In genomic region chr11:72832301-72833082, GRCh38 we compare ENCODE assay signal across 8 cellular contexts. TPM values are rescaled to one million over a fixed set of nuclear protein-coding genes. Genes with fewer than 3 reads are reported as not detected.
A peak's percentile ranks its signal among the peaks of the same experiment; 100 is the strongest.
DNase-seq lines count a peak whose midpoint lies in the region; ATAC-seq and TF ChIP-seq lines count a peak whose summit lies in the region.

No MANE protein-coding gene starts in this region.

- TF ChIP-seq EP300 in gastroesophageal sphincter (IDR thresholded peaks at IDR 0.05), result no peak

- CTCF ChIA-PET in IMR-90 (lab: Yijun Ruan, JAX) (interaction anchor here (1.0 to 3.2 kb wide), 5 partner anchors 9 to 410 kb away, joined by 3 to 19 read pairs (median 4); no protein-coding TSS in a partner anchor), WTC11 (lab: Charles Lee) (interaction anchor here (0.5 to 8.7 kb wide), 22 partner anchors 12 to 410 kb away, joined by 3 to 83 read pairs (median 5); partner anchors contain the start of gene STARD10)

- no TSS peak for BruUV-seq in IMR-90 (replicated peaks; lab: Mats Ljungman, UMichigan)

- POLR2A ChIA-PET in IMR-90 (lab: Charles Lee; ENCODE audit: unreplicated experiment), result no interaction called here
- POLR2A ChIA-PET in WTC11 (lab: Charles Lee), result no interaction called here

- H2BK20ac ChIP-seq in IMR-90 (ENCODE audit: low read depth, low read length), result no peak overlapping the region

- H3K27ac Mint-ChIP-seq in CD4-positive, CD25-positive, alpha-beta regulatory T cell, result peak overlapping the region in 2 of 3 donors; percentile 88 to 89
- no peak overlapping the region for H3K27ac Mint-ChIP-seq in WTC11

- no peak overlapping the region for H3K4me3 Mint-ChIP-seq in CD4-positive, CD25-positive, alpha-beta regulatory T cell
- H3K4me3 Mint-ChIP-seq in WTC11, result no peak overlapping the region

- H4K91ac ChIP-seq in IMR-90 (ENCODE audit: insufficient read depth, low read depth, low read length), result no peak overlapping the region; the same call in 1 of the 2 replicates

- TF ChIP-seq RAD21 in IMR-90 (IDR thresholded peaks at IDR 0.05; ENCODE audit: low read length), result no peak

- H2BK5ac ChIP-seq in IMR-90 (ENCODE audit: low read depth, low read length, poor library complexity, severe bottlenecking), result no peak overlapping the region

- no peak for ATAC-seq in CD4-positive, CD25-positive, alpha-beta regulatory T cell (ENCODE audit: low read depth in 2 of 2)
- ATAC-seq in IMR-90 (ENCODE audit: low read depth) (no peak), gastroesophageal sphincter (no peak), HG03460 (IDR thresholded peaks at IDR 0.05; ENCODE audit: unreplicated experiment) (no peak), WTC11 (no peak)

- no peaks in the 10 kb centered on the region for H3K9me3 ChIP-seq in CD4-positive, CD25-positive, alpha-beta regulatory T cell (ENCODE audit: control insufficient read depth in 2 of 2, low read length in 2 of 2)
- H3K9me3 ChIP-seq in IMR-90 (ENCODE audit: control insufficient read depth, insufficient read depth, low read length), result no peaks in the 10 kb centered on the region
- H3K9me3 ChIP-seq in gastroesophageal sphincter, result no peaks in the 10 kb centered on the region
- H3K9me3 ChIP-seq in osteoblast (ENCODE audit: low read depth, low read length), result no peaks in the 10 kb centered on the region

- dilution Hi-C loops in IMR-90 (cut with HindIII; ENCODE audit: low sequenced_read_pairs, unreplicated experiment), result no loop called here

- peaks cover 6% of the 10 kb centered on the region for H3K4me1 ChIP-seq in CD4-positive, CD25-positive, alpha-beta regulatory T cell (ENCODE audit: control insufficient read depth, insufficient read depth, low read length, poor library complexity, severe bottlenecking)
- H3K4me1 ChIP-seq in IMR-90 (ENCODE audit: control insufficient read depth, insufficient read depth, low read length) (peaks cover 9% of the 10 kb centered on the region), gastroesophageal sphincter (peaks cover 2 to 59% (median 31%) of the 10 kb centered on the region in 3 donors), osteoblast (ENCODE audit: insufficient read depth, low read length) (peaks cover 35% of the 10 kb centered on the region)

- H4K20me1 ChIP-seq in IMR-90 (ENCODE audit: insufficient read depth, low read length) (no peaks in the 10 kb centered on the region), osteoblast (ENCODE audit: insufficient read depth, low read length) (no peaks in the 10 kb centered on the region)

- no peak overlapping the region for H2AK9ac ChIP-seq in IMR-90 (replicated peaks; ENCODE audit: low read depth, low read length, poor library complexity)

- no peak overlapping the region for H3K4me3 ChIP-seq in CD4-positive, CD25-positive, alpha-beta regulatory T cell (ENCODE audit: low read depth, low read length)
- H3K4me3 ChIP-seq in IMR-90 (ENCODE audit: insufficient read depth, low read depth, low read length), result no peak overlapping the region
- H3K4me3 ChIP-seq in gastroesophageal sphincter, result no peak overlapping the region
- H3K4me3 ChIP-seq in osteoblast (ENCODE audit: insufficient read depth, low read length), result no peak overlapping the region

- H2AK5ac ChIP-seq in IMR-90 (ENCODE audit: low read depth, low read length), result peak overlapping the region; percentile 37; the same call in 1 of the 2 replicates

- H3K36me3 Mint-ChIP-seq in CD4-positive, CD25-positive, alpha-beta regulatory T cell, result peaks cover 8% of the 10 kb centered on the region
- no peaks in the 10 kb centered on the region for H3K36me3 Mint-ChIP-seq in WTC11

- TF ChIP-seq POLR2A in IMR-90 (IDR thresholded peaks at IDR 0.05; ENCODE audit: low read depth, low read length) (no peak), gastroesophageal sphincter (IDR thresholded peaks at IDR 0.05) (no peak)

- H3K27me3 Mint-ChIP-seq in CD4-positive, CD25-positive, alpha-beta regulatory T cell, result no peaks in the 10 kb centered on the region
- H3K27me3 Mint-ChIP-seq in WTC11 (ENCODE audit: low read depth), result peaks cover 6% of the 10 kb centered on the region

- H3K79me1 ChIP-seq in IMR-90 (ENCODE audit: low read depth in 1 of 2, low read length in 2 of 2), result peaks cover 0 to 12% of the 10 kb centered on the region in 2 experiments; a peak in 1 of 4 replicates

- no peak overlapping the region for H2BK120ac ChIP-seq in IMR-90 (ENCODE audit: low read depth, low read length)

- no peak for DNase-seq in CD4-positive, CD25-positive, alpha-beta regulatory T cell
- DNase-seq in IMR-90, result no peak
- peak; percentile 19 for DNase-seq in osteoblast (ENCODE audit: insufficient read length, low spot score, missing footprints)
- DNase-seq in NAMALWA (ENCODE audit: low spot score), result no peak
- no peak for DNase-seq in WTC11 (ENCODE audit: low spot score)
- DNase-seq in GM13977 (ENCODE audit: low spot score), result no peak

- peaks cover 5% of the 10 kb centered on the region for H3K9me1 ChIP-seq in IMR-90 (ENCODE audit: insufficient read depth, low read length)

- H3K27me3 ChIP-seq in CD4-positive, CD25-positive, alpha-beta regulatory T cell (ENCODE audit: control insufficient read depth, insufficient read depth, low read length), result no peaks in the 10 kb centered on the region
- H3K27me3 ChIP-seq in IMR-90 (ENCODE audit: control insufficient read depth, insufficient read depth, low read length) (no peaks in the 10 kb centered on the region), gastroesophageal sphincter (no peaks in the 10 kb centered on the region), osteoblast (ENCODE audit: insufficient read depth, low read length) (no peaks in the 10 kb centered on the region)

- H3K14ac ChIP-seq in IMR-90 (replicated peaks; ENCODE audit: low read depth, low read length), result no peak overlapping the region

- H3K23ac ChIP-seq in IMR-90 (ENCODE audit: low read depth, low read length), result no peak overlapping the region

- H3K56ac ChIP-seq in IMR-90 (ENCODE audit: extremely low read depth, insufficient read depth, low read length), result no peak overlapping the region; the same call in 1 of the 2 replicates

- H4K5ac ChIP-seq in IMR-90 (ENCODE audit: low read depth, low read length), result no peak overlapping the region

- H3K79me2 ChIP-seq in osteoblast (ENCODE audit: insufficient read depth, low read length), result no peaks in the 10 kb centered on the region

- H3K4me1 Mint-ChIP-seq in CD4-positive, CD25-positive, alpha-beta regulatory T cell, result peaks cover 0 to 18% (median 4%) of the 10 kb centered on the region in 4 donors
- H3K4me1 Mint-ChIP-seq in WTC11, result peaks cover 9% of the 10 kb centered on the region

- 0 out of 2 replicates have a peak overlapping the region, but pooled peaks have one; percentile 2 for H3K4ac ChIP-seq in IMR-90 (ENCODE audit: low read depth, low read length)

- no peaks in the 10 kb centered on the region for H3K9me3 Mint-ChIP-seq in CD4-positive, CD25-positive, alpha-beta regulatory T cell
- H3K9me3 Mint-ChIP-seq in WTC11, result no peaks in the 10 kb centered on the region

- no peak overlapping the region for H2BK15ac ChIP-seq in IMR-90 (ENCODE audit: low read depth, low read length)

- H3K18ac ChIP-seq in IMR-90 (ENCODE audit: low read depth, low read length), result no peak overlapping the region

- no peak for TF ChIP-seq CTCF in IMR-90 (conservative IDR thresholded peaks at IDR 0.05; ENCODE audit: low read depth, low read length)
- TF ChIP-seq CTCF in gastroesophageal sphincter (IDR thresholded peaks at IDR 0.05), result no peak
- TF ChIP-seq CTCF in osteoblast (IDR thresholded peaks at IDR 0.05; ENCODE audit: extremely low read depth, low read depth, low read length), result no peak
- TF ChIP-seq CTCF in WTC11 (IDR thresholded peaks at IDR 0.05), result no peak
- TF ChIP-seq CTCF in GM13977 (IDR thresholded peaks at IDR 0.05; ENCODE audit: extremely low read depth, insufficient read depth, missing control alignments), result no peak

- no peak overlapping the region for H3K27ac ChIP-seq in CD4-positive, CD25-positive, alpha-beta regulatory T cell (ENCODE audit: insufficient read depth, low read length, poor library complexity, severe bottlenecking)
- H3K27ac ChIP-seq in IMR-90 (ENCODE audit: insufficient read depth, low read length), result no peak overlapping the region
- H3K27ac ChIP-seq in gastroesophageal sphincter, result peak overlapping the region in 3 of 4 donors; percentile 66 to 77 (median 75)
- no peak overlapping the region for H3K27ac ChIP-seq in osteoblast (ENCODE audit: low read depth, low read length)

- H3K4me2 ChIP-seq in IMR-90 (ENCODE audit: low read depth, low read length) (no peak overlapping the region), osteoblast (ENCODE audit: insufficient read depth, low read length) (no peak overlapping the region)

- WGBS in IMR-90 (ENCODE audit: extremely low coverage in 2 of 2, insufficient read length in 1 of 2), 2 experiments, result 81% methylated on average over 3 of the region's 9 CpGs; no CpG with 5 or more reads in 1 of the 2 experiments
- 20 to 56% methylated on average over 1 to 3 of the region's 9 CpGs for WGBS in gastroesophageal sphincter (ENCODE audit: low coverage in 1 of 2), 2 donors

- H4K8ac ChIP-seq in IMR-90 (ENCODE audit: low read depth in 2 of 2, low read length in 2 of 2), result no peak overlapping the region

- intact Hi-C loops in IMR-90 (cut with micrococcal nuclease), result no loop called here

- H2AFZ ChIP-seq in IMR-90 (replicated peaks; ENCODE audit: low read length, poor library complexity), result no peak overlapping the region
- no peak overlapping the region for H2AFZ ChIP-seq in osteoblast (ENCODE audit: low read length)

- peaks cover 26% of the 10 kb centered on the region for H3K36me3 ChIP-seq in CD4-positive, CD25-positive, alpha-beta regulatory T cell (ENCODE audit: control insufficient read depth, insufficient read depth, low read length)
- H3K36me3 ChIP-seq in IMR-90 (ENCODE audit: control insufficient read depth, insufficient read depth, low read length) (peaks cover 2% of the 10 kb centered on the region; the same call in 1 of the 2 replicates), gastroesophageal sphincter (peaks cover 0 to 28% of the 10 kb centered on the region in 2 donors), osteoblast (ENCODE audit: insufficient read depth, low read length) (peaks cover 15% of the 10 kb centered on the region)

- in situ Hi-C loops in IMR-90 (cut with MboI; ENCODE audit: low sequenced_read_pairs) (loop anchor here (5.0 kb wide), 2 partner anchors 345 to 455 kb away; no protein-coding TSS in a partner anchor), GM13977 (cut with MboI; ENCODE audit: low pct_unique_long_range_greater_than_20kb, low sequenced_read_pairs, unreplicated experiment) (loop anchor here (10.0 kb wide), 1 partner anchor 342 kb away; no protein-coding TSS in a partner anchor)

- H3K9ac ChIP-seq in IMR-90 (ENCODE audit: low read depth, low read length), result no peak overlapping the region

RNA-seq across cellular contexts. Expression of gene ATG16L2, which starts 18.3 kb away (rescaled TPM):
- total RNA-seq in CD4-positive, CD25-positive, alpha-beta regulatory T cell, result 89.9 TPM
- 10 to 100 TPM in 2 of 4 donors, 1 to 10 TPM in 2; 6.7 to 13.3 (median 9.3) TPM for polyA plus RNA-seq in CD4-positive, CD25-positive, alpha-beta regulatory T cell
- total RNA-seq in IMR-90 (2012; rRNA removed) (1.3 and 1.4 TPM in 2 replicates), gastroesophageal sphincter (10 to 100 TPM in 3 of 4 donors, 1 to 10 TPM in 1; 8.3 to 27.9 (median 16.5) TPM), osteoblast (11.9 and 12.4 TPM in 2 replicates), WTC11 (2021) (22.2 to 29.0 TPM (median 28.6 TPM) in 3 replicates)
- polyA plus RNA-seq in IMR-90 (2012; rRNA removed), result 12.2 and 12.7 TPM in 2 replicates
- polyA plus RNA-seq in IMR-90 (2012; cell fraction: cytosol; rRNA removed), result 2.9 and 5.8 TPM in 2 replicates
- 186 and 227 TPM in 2 replicates for polyA plus RNA-seq in IMR-90 (2012; cell fraction: nucleus; rRNA removed; ENCODE audit: low replicate concordance)

RNA-seq across cellular contexts. Expression of gene STARD10, which starts 38.6 kb away (rescaled TPM):
- 11.2 TPM for total RNA-seq in CD4-positive, CD25-positive, alpha-beta regulatory T cell
- 10 to 100 TPM; 13.6 to 16.8 (median 14.0) TPM for polyA plus RNA-seq in CD4-positive, CD25-positive, alpha-beta regulatory T cell
- total RNA-seq in IMR-90 (2012; rRNA removed) (22.2 and 23.8 TPM in 2 replicates), gastroesophageal sphincter (10 to 100 TPM; 35.8 to 56.6 (median 45.0) TPM), osteoblast (25.3 and 25.7 TPM in 2 replicates), WTC11 (2021) (32.0 to 40.9 TPM (median 36.6 TPM) in 3 replicates)
- polyA plus RNA-seq in IMR-90 (2012; rRNA removed), result 32.9 and 37.4 TPM in 2 replicates
- 51.8 and 54.8 TPM in 2 replicates for polyA plus RNA-seq in IMR-90 (2012; cell fraction: cytosol; rRNA removed)
- polyA plus RNA-seq in IMR-90 (2012; cell fraction: nucleus; rRNA removed; ENCODE audit: low replicate concordance), result 18.7 and 29.9 TPM in 2 replicates

Comparison
In these comparisons a context has a peak if more than half of its experiments do, and no peak if none do; other contexts are left out.
1. H3K27ac ChIP-seq: peak in gastroesophageal sphincter (3 of 4); none in CD4-positive, CD25-positive, alpha-beta regulatory T cell (single experiment), IMR-90 (single experiment) and osteoblast (single experiment).